Comparison of ENCODE assay signal across 8 cellular contexts in genomic region chr10:52215745-52216361, GRCh38.
A peak's percentile ranks its signal among the peaks of the same experiment; 100 is the strongest.
DNase-seq lines count a peak whose midpoint lies in the region; ATAC-seq and TF ChIP-seq lines count a peak whose summit lies in the region.

No MANE protein-coding gene starts in this region.

- peak overlapping the region; percentile 10; the same call in 1 of the 2 replicates for H3K9ac ChIP-seq in iPS-20b (ENCODE audit: low read depth, low read length)

- ATAC-seq in GM21381 (IDR thresholded peaks at IDR 0.05; ENCODE audit: unreplicated experiment): peak; percentile 69
- ATAC-seq in HG03521 (IDR thresholded peaks at IDR 0.05; ENCODE audit: unreplicated experiment): peak; percentile 69

- H3K27ac ChIP-seq in iPS-20b (ENCODE audit: low read length): no peak overlapping the region

- peaks cover 38% of the 10 kb centered on the region; the same call in 1 of the 2 replicates for H3K4me1 ChIP-seq in iPS-20b (ENCODE audit: insufficient read depth, low read length)

- peak; percentile 65 for TF ChIP-seq CTCF in astrocyte of the cerebellum (IDR thresholded peaks at IDR 0.05; ENCODE audit: low read depth, low read length, missing control alignments)

- H3K36me3 ChIP-seq in iPS-20b (ENCODE audit: insufficient read depth, low read depth, low read length): no peaks in the 10 kb centered on the region

- in situ Hi-C loops in astrocyte of the cerebellum (cut with HindIII; ENCODE audit: low sequenced_read_pairs): no loop called here

- H3K4me3 ChIP-seq in astrocyte of the cerebellum (ENCODE audit: low read depth, low read length) (no peak overlapping the region), iPS-20b (ENCODE audit: low read length) (no peak overlapping the region)

- no peaks in the 10 kb centered on the region for H3K27me3 ChIP-seq in iPS-20b (ENCODE audit: insufficient read depth, low read length)

- DNase-seq in NOMO-1 (lab: John Stamatoyannopoulos, UW; ENCODE audit: unreplicated experiment in 2 of 2) (peak; percentile 25 to 43), NOMO-1 treated with dmso at 0.1 percent for 144 hours (lab: John Stamatoyannopoulos, UW; ENCODE audit: unreplicated experiment) (no peak), OCI-M1 (lab: John Stamatoyannopoulos, UW) (peak; percentile 86), astrocyte of the cerebellum (ENCODE audit: low read depth) (peak; percentile 70)
- DNase-seq in stimulated activated CD4-positive, alpha-beta T cell treated with anti-CD3 and anti-CD28 coated beads, Interleukin-2, amount 100 ng/mL, for 4 hours (ENCODE audit: low read depth): peak; percentile 9

- no peaks in the 10 kb centered on the region for H3K9me3 ChIP-seq in iPS-20b (ENCODE audit: insufficient read depth, low read depth, low read length)
